ENCODE assay signal across 1 cellular context in the genomic region with DNA sequence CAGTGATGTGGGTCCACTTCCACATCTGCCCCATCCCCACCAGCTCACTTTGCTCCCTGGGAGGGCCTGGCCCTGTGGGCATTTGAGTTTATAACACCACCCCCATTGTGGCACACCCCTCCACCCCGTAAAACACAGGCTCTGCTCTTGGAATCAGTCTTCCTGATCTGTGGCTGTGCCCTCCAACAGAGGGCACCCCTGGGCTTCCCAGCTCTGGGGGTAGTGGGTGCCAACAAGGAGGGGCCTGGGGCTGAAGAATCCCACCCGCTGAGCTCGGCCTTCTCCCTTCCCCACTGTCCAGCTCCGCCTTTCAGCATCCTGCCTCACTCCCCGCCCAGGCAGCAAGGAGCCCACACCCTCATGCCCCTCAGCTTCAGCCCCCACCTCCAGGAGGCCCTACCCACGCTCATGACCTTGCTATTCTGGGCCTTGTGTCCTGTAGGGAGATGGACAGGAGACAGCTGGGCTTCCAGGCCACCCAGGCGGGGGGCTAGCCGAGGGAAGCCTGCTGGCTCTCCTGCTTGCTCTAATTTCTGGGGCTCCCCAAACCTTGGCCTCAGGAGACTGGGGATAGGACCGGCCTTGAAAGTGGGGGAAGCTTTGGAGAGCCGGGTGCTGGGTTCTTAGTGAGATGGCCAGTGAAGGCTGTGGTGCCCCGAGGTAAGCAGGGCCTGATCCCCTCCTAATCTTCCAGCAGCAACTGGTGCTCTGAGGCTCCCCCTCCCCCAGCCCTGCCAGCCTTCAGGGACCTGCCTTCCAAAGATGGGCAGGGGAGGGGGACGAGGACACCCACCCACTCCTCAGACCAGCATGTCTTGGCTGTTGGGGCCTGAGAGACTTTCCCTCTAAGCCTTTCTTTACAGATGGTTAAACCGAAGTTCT.
TF ChIP-seq lines count a peak whose summit lies in the region.

No MANE protein-coding gene starts in this region.

TF ChIP-seq in HepG2, 621 proteins besides CTCF, POLR2A, EP300 and RAD21:
- TF ChIP-seq, protein P1, sequence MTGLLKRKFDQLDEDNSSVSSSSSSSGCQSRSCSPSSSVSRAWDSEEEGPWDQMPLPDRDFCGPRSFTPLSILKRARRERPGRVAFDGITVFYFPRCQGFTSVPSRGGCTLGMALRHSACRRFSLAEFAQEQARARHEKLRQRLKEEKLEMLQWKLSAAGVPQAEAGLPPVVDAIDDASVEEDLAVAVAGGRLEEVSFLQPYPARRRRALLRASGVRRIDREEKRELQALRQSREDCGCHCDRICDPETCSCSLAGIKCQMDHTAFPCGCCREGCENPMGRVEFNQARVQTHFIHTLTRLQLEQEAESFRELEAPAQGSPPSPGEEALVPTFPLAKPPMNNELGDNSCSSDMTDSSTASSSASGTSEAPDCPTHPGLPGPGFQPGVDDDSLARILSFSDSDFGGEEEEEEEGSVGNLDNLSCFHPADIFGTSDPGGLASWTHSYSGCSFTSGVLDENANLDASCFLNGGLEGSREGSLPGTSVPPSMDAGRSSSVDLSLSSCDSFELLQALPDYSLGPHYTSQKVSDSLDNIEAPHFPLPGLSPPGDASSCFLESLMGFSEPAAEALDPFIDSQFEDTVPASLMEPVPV (CRISPR knock-in tag; IDR thresholded peaks at IDR 0.05): no peak
- peak; percentile 26 for TF ChIP-seq STAG1 (CRISPR knock-in tag; IDR thresholded peaks at IDR 0.05)
- no peak for TF ChIP-seq NFRKB (IDR thresholded peaks at IDR 0.05)
- TF ChIP-seq GTF2F1 (IDR thresholded peaks at IDR 0.05; ENCODE audit: low read length): no peak
- TF ChIP-seq SP5 (CRISPR knock-in tag; IDR thresholded peaks at IDR 0.05; ENCODE audit: borderline replicate concordance, low read depth): no peak
- TF ChIP-seq FOXP1 (IDR thresholded peaks at IDR 0.05): no peak
- no peak for TF ChIP-seq FOXP1 (CRISPR knock-in tag; IDR thresholded peaks at IDR 0.05)
- no peak for TF ChIP-seq PHF21A (CRISPR knock-in tag; IDR thresholded peaks at IDR 0.05)
- no peak for TF ChIP-seq HMGA1 (CRISPR knock-in tag; conservative IDR thresholded peaks at IDR 0.05)
- TF ChIP-seq CEBPB (IDR thresholded peaks at IDR 0.05; ENCODE audit: borderline replicate concordance, low read depth, low read length): no peak
- TF ChIP-seq AGO2 (optimal IDR thresholded peaks at IDR 0.05; ENCODE audit: low read depth, low read length): peak; percentile 84
- no peak for TF ChIP-seq THAP9 (CRISPR knock-in tag; IDR thresholded peaks at IDR 0.05; ENCODE audit: borderline replicate concordance)
- TF ChIP-seq DDIT3 (CRISPR knock-in tag; IDR thresholded peaks at IDR 0.05): no peak
- TF ChIP-seq ZFP91 (CRISPR knock-in tag; IDR thresholded peaks at IDR 0.05; ENCODE audit: borderline replicate concordance): 0 out of 2 replicates have a peak, but pooled peaks have one; percentile 30
- no peak for TF ChIP-seq ZFP37 (CRISPR knock-in tag; IDR thresholded peaks at IDR 0.05; ENCODE audit: borderline replicate concordance)
- 0 out of 2 replicates have a peak, but pooled peaks have one; percentile 1 for TF ChIP-seq ZNF839 (CRISPR knock-in tag; IDR thresholded peaks at IDR 0.05; ENCODE audit: borderline replicate concordance)
- no peak for TF ChIP-seq ZNF75D (CRISPR knock-in tag; IDR thresholded peaks at IDR 0.05; ENCODE audit: borderline replicate concordance)
- no peak for TF ChIP-seq SMYD3 (CRISPR knock-in tag; IDR thresholded peaks at IDR 0.05)
